ENCODE assay signal across 10 cellular contexts in genomic region chr12:15996254-15996653, GRCh38.
DNase-seq lines count a peak whose midpoint lies in the region; ATAC-seq and TF ChIP-seq lines count a peak whose summit lies in the region.
"Had no signal": no experiment of that assay in that cellular context is flagged by ENCODE, and none has a peak within 500 bp of the region (broad histone marks: within the 10 kb centered on the region; RNA-seq: fewer than 3 reads in every experiment).

No MANE protein-coding gene starts in this region.

- DNase-seq in BJ (ENCODE audit: low read depth) (no peak), M059J (ENCODE audit: low read depth) (peak; percentile 37), cardiac fibroblast (ENCODE audit: low read depth in 2 of 2) (peak; percentile 57 to 69), esophagus muscularis mucosa (ENCODE audit: extremely low spot score) (no peak), activated gamma-delta T cell treated with Interleukin-2 at 50 U/mL for 16 hours (no peak)
- DNase-seq in activated T-cell treated with anti-CD3 and anti-CD28 coated beads, Interleukin-2, amount 50 U/mL, for 1 hour: no peak
- DNase-seq: T-helper 2 cell had no signal

- CTCF ChIA-PET in BJ (lab: Yijun Ruan, JAX): interaction anchor here (1.1 kb wide), 1 partner anchor 45 kb away, joined by 4 read pairs; no protein-coding TSS in a partner anchor

- H3K9me3 ChIP-seq in liver (ENCODE audit: control insufficient read depth in 4 of 4, low read length in 3 of 4) (no peaks in the 10 kb centered on the region), esophagus muscularis mucosa (no peaks in the 10 kb centered on the region)
- H3K9me3 ChIP-seq: HAP-1 had no signal

- no peak for TF ChIP-seq EP300 in esophagus muscularis mucosa (IDR thresholded peaks at IDR 0.05)

- no peak for ATAC-seq in GM18909 (IDR thresholded peaks at IDR 0.05; ENCODE audit: poor library complexity, unreplicated experiment)

- H3K9ac ChIP-seq in liver (ENCODE audit: low read depth in 1 of 2, low read length in 2 of 2): no peak overlapping the region

- H3K27me3 ChIP-seq in BJ (ENCODE audit: control insufficient read depth, insufficient read depth, low read length) (no peaks in the 10 kb centered on the region), liver (ENCODE audit: control insufficient read depth in 4 of 4, insufficient read depth in 4 of 4, low read length in 3 of 4) (no peaks in the 10 kb centered on the region), esophagus muscularis mucosa (no peaks in the 10 kb centered on the region)

- 0 out of 2 replicates have a peak, but pooled peaks have one; percentile 18 for TF ChIP-seq CTCF in BJ (IDR thresholded peaks at IDR 0.05; ENCODE audit: insufficient read depth, low read depth, low read length)
- peak; percentile 3 for TF ChIP-seq CTCF in cardiac fibroblast (IDR thresholded peaks at IDR 0.05; ENCODE audit: low read depth, low read length)
- TF ChIP-seq CTCF in liver (IDR thresholded peaks at IDR 0.05; ENCODE audit: low read depth, low read length, missing input control): peak; percentile 9
- TF ChIP-seq CTCF in esophagus muscularis mucosa (IDR thresholded peaks at IDR 0.05): no peak

- no peaks in the 10 kb centered on the region for H3K36me3 ChIP-seq in BJ (ENCODE audit: control insufficient read depth, insufficient read depth, low read length)
- H3K36me3 ChIP-seq in liver (ENCODE audit: control insufficient read depth in 4 of 4, insufficient read depth in 3 of 4, low read depth in 1 of 4, low read length in 3 of 4): peaks cover 0 to 4% (median 0%) of the 10 kb centered on the region in 4 donors
- peaks cover 0 to 14% (median 0%) of the 10 kb centered on the region in 4 donors for H3K36me3 ChIP-seq in esophagus muscularis mucosa
- H3K36me3 ChIP-seq: HAP-1 had no signal

- peak; percentile 63 to 66 for TF ChIP-seq RAD21 in liver (IDR thresholded peaks at IDR 0.05)

- H3K4me1 ChIP-seq in liver (ENCODE audit: control insufficient read depth in 4 of 4, insufficient read depth in 4 of 4, low read length in 3 of 4) (peaks cover 0 to 21% (median 18%) of the 10 kb centered on the region in 4 donors), esophagus muscularis mucosa (peaks cover 0 to 18% (median 16%) of the 10 kb centered on the region in 4 donors)
- H3K4me1 ChIP-seq: HAP-1 had no signal

- POLR2A ChIA-PET in BJ (lab: Charles Lee): no interaction called here

- no peak overlapping the region for H3K4me3 ChIP-seq in BJ (ENCODE audit: low read depth, low read length)
- no peak overlapping the region for H3K4me3 ChIP-seq in cardiac fibroblast (replicated peaks in 1 of 2; ENCODE audit: low read depth in 2 of 2, low read length in 2 of 2)
- no peak overlapping the region for H3K4me3 ChIP-seq in liver (ENCODE audit: low read depth in 1 of 3, low read length in 3 of 3)
- H3K4me3 ChIP-seq in esophagus muscularis mucosa: no peak overlapping the region
- H3K4me3 ChIP-seq: HAP-1 had no signal

- H3K27ac ChIP-seq in liver (ENCODE audit: low read depth in 1 of 2, low read length in 2 of 2): no peak overlapping the region
- no peak overlapping the region for H3K27ac ChIP-seq in esophagus muscularis mucosa (replicated peaks in 1 of 4)

- WGBS in liver: 66% methylated on average over 3 of the region's 3 CpGs
- 80% methylated on average over 3 of the region's 3 CpGs for WGBS in esophagus muscularis mucosa

- intact Hi-C loops in esophagus muscularis mucosa (cut with DNase I): no loop called here

- TF ChIP-seq POLR2A in esophagus muscularis mucosa (IDR thresholded peaks at IDR 0.05; ENCODE audit: low read depth): no peak

TF ChIP-seq in liver, 16 proteins besides CTCF, POLR2A, EP300 and RAD21:
- no peak for TF ChIP-seq ZBTB33 (IDR thresholded peaks at IDR 0.05)
- TF ChIP-seq RXRA (IDR thresholded peaks at IDR 0.05): peak in 1 of 2 donors; percentile 4
- TF ChIP-seq HNF4A (conservative IDR thresholded peaks at IDR 0.05): peak in 1 of 2 donors; percentile 3

Comparison
In these comparisons a context has a peak if more than half of its experiments do, and no peak if none do; other contexts are left out.
1. DNase-seq: peak in M059J (single experiment) and cardiac fibroblast (2 of 2); none in BJ (single experiment), esophagus muscularis mucosa (single experiment), activated gamma-delta T cell treated with Interleukin-2 at 50 U/mL for 16 hours (single experiment) and activated T-cell treated with anti-CD3 and anti-CD28 coated beads, Interleukin-2, amount 50 U/mL, for 1 hour (single experiment).
2. CTCF ChIP-seq: peak in BJ (single experiment), cardiac fibroblast (single experiment) and liver (single experiment); none in esophagus muscularis mucosa (0 of 3).